15 cellular contexts compared by ENCODE assay signal in genomic region chr16:27728691-27729090, GRCh38.
DNase-seq lines count a peak whose midpoint lies in the region; ATAC-seq and TF ChIP-seq lines count a peak whose summit lies in the region.
"Had no signal": no experiment of that assay in that cellular context is flagged by ENCODE, and none has a peak within 500 bp of the region (broad histone marks: within the 10 kb centered on the region; RNA-seq: fewer than 3 reads in every experiment).

No MANE protein-coding gene starts in this region.

- intact Hi-C loops in head of caudate nucleus (cut with DNase I) (no loop called here), uterus (cut with DNase I; ENCODE audit: low total_unique reads) (no loop called here), gastrocnemius medialis (cut with DNase I; ENCODE audit: low total_unique reads) (no loop called here)

- no peaks in the 10 kb centered on the region for H3K4me1 ChIP-seq in RWPE2 (ENCODE audit: insufficient read depth, poor library complexity, severe bottlenecking)
- H3K4me1 ChIP-seq in uterus, result no peaks in the 10 kb centered on the region
- peaks cover 0 to 5% of the 10 kb centered on the region in 2 donors for H3K4me1 ChIP-seq in gastrocnemius medialis

- in situ Hi-C loops in gastrocnemius medialis (cut with MboI; ENCODE audit: low sequenced_read_pairs in 4 of 4), result no loop called here

- H3K27me3 ChIP-seq in RWPE2 (ENCODE audit: insufficient read depth, poor library complexity, severe bottlenecking), result no peaks in the 10 kb centered on the region
- no peaks in the 10 kb centered on the region for H3K27me3 ChIP-seq in uterus
- H3K27me3 ChIP-seq in gastrocnemius medialis, result no peaks in the 10 kb centered on the region

- peak; percentile 65 for DNase-seq in NCI-H2171 treated with DMSO at 0.1 percent for 48 hours (lab: John Stamatoyannopoulos, UW)
- no peak for DNase-seq in NCI-H2171 (lab: John Stamatoyannopoulos, UW)
- DNase-seq in RWPE2 (ENCODE audit: low spot score), result no peak
- DNase-seq in head of caudate nucleus, result peak in 28 of 42 donors; percentile 38 to 88 (median 60)
- DNase-seq in uterus, result no peak
- DNase-seq in SKM-1 (lab: John Stamatoyannopoulos, UW; ENCODE audit: unreplicated experiment), result no peak
- DNase-seq in gastrocnemius medialis, result no peak
- DNase-seq: DMS79 treated with DMSO at 0.1 percent for 48 hours, Karpas-422, NCI-H1105, NCI-H2081, NCI-H82 had no signal

- ATAC-seq in RWPE2 (ENCODE audit: low read depth), result peak; percentile 65
- ATAC-seq in gastrocnemius medialis, result no peak

- H3K27ac ChIP-seq in RWPE2 (ENCODE audit: poor library complexity, severe bottlenecking) (no peak overlapping the region), temporal lobe (ENCODE audit: low read depth, low read length) (peak overlapping the region; percentile 17), uterus (no peak overlapping the region), gastrocnemius medialis (no peak overlapping the region)
- H3K27ac ChIP-seq: 22Rv1, HL-60 had no signal

- TF ChIP-seq POLR2A in uterus (IDR thresholded peaks at IDR 0.05) (no peak), gastrocnemius medialis (IDR thresholded peaks at IDR 0.05) (no peak)

- no peaks in the 10 kb centered on the region for H3K9me3 ChIP-seq in RWPE2 (ENCODE audit: severe bottlenecking)
- H3K9me3 ChIP-seq in uterus, result no peaks in the 10 kb centered on the region
- H3K9me3 ChIP-seq in gastrocnemius medialis, result no peaks in the 10 kb centered on the region

- H3K36me3 ChIP-seq in RWPE2 (ENCODE audit: low read depth), result no peaks in the 10 kb centered on the region
- no peaks in the 10 kb centered on the region for H3K36me3 ChIP-seq in uterus
- no peaks in the 10 kb centered on the region for H3K36me3 ChIP-seq in gastrocnemius medialis

- H3K4me3 ChIP-seq in RWPE2 (ENCODE audit: severe bottlenecking) (no peak overlapping the region), uterus (no peak overlapping the region), gastrocnemius medialis (no peak overlapping the region)

- TF ChIP-seq CTCF in RWPE2 (IDR thresholded peaks at IDR 0.05; ENCODE audit: poor library complexity, severe bottlenecking), result no peak
- TF ChIP-seq CTCF in uterus (IDR thresholded peaks at IDR 0.05), result no peak
- TF ChIP-seq CTCF in gastrocnemius medialis (IDR thresholded peaks at IDR 0.05 in 4 of 5, conservative IDR thresholded peaks at IDR 0.05 in 1 of 5), result no peak

Comparison
In these comparisons a context has a peak if more than half of its experiments do, and no peak if none do; other contexts are left out.
1. DNase-seq: peak in NCI-H2171 treated with DMSO at 0.1 percent for 48 hours (single experiment) and head of caudate nucleus (28 of 42); none in NCI-H2171 (single experiment), RWPE2 (single experiment), uterus (0 of 2), SKM-1 (single experiment) and gastrocnemius medialis (0 of 2).